8 cellular contexts compared by ENCODE assay signal in genomic region chr7:116211006-116211912, GRCh38. TPM values are rescaled to one million over a fixed set of nuclear protein-coding genes. Genes with fewer than 3 reads are reported as not detected.
A peak's percentile ranks its signal among the peaks of the same experiment; 100 is the strongest.
DNase-seq lines count a peak whose midpoint lies in the region; ATAC-seq lines count a peak whose summit lies in the region.

No MANE protein-coding gene starts in this region.

- ATAC-seq in GM21528 (IDR thresholded peaks at IDR 0.05; ENCODE audit: low FRiP score, unreplicated experiment) (peak; percentile 89), left cardiac atrium (peak; percentile 79 to 92)

- no peaks in the 10 kb centered on the region for H3K36me3 ChIP-seq in SK-N-MC (ENCODE audit: insufficient read depth, low read length)

- DNase-seq in DMS79 treated with DMSO at 0.1 percent for 48 hours (lab: John Stamatoyannopoulos, UW) = peak; percentile 67
- peak; percentile 86 for DNase-seq in HuH-7.5 (ENCODE audit: low spot score)
- no peak for DNase-seq in SK-N-MC (ENCODE audit: low read depth, low spot score)
- peak; percentile 75 for DNase-seq in activated naive CD4-positive, alpha-beta T cell treated with anti-CD3 and anti-CD28 coated beads, Interleukin-2, amount 50 U/mL, for 16 hours
- peak; percentile 76 for DNase-seq in left cardiac atrium
- peak; percentile 79 for DNase-seq in retina
- DNase-seq in SK-N-DZ (ENCODE audit: low spot score) = no peak

- peak overlapping the region; percentile 90 for H3K4me3 ChIP-seq in SK-N-MC

- peak overlapping the region; percentile 76 for H3K27ac ChIP-seq in SK-N-MC

- intact Hi-C loops in left cardiac atrium (cut with DNase I) = no loop called here

- peak overlapping the region; percentile 49 for H3K9ac ChIP-seq in SK-N-MC (ENCODE audit: insufficient read length)

- no peaks in the 10 kb centered on the region for H3K9me3 ChIP-seq in SK-N-MC (ENCODE audit: low read depth, low read length)

RNA-seq across cellular contexts. Expression of gene TES, which starts 0.9 kb away (rescaled TPM):
- total RNA-seq in left cardiac atrium = 10 to 100 TPM; 22.5 to 27.6 TPM
- polyA plus RNA-seq in SK-N-DZ (2014; cell fraction: cytosol; rRNA removed) = not detected in 2 replicates
- not detected in 2 replicates for polyA plus RNA-seq in SK-N-DZ (2014; cell fraction: nucleus; rRNA removed)

Comparison
In these comparisons a context has a peak if more than half of its experiments do, and no peak if none do; other contexts are left out.
1. DNase-seq: peak in DMS79 treated with DMSO at 0.1 percent for 48 hours (single experiment), HuH-7.5 (single experiment), activated naive CD4-positive, alpha-beta T cell treated with anti-CD3 and anti-CD28 coated beads, Interleukin-2, amount 50 U/mL, for 16 hours (single experiment), left cardiac atrium (single experiment) and retina (single experiment); none in SK-N-MC (single experiment) and SK-N-DZ (single experiment).